In genomic region chr15:31267161-31268107, GRCh38 we compare ENCODE assay signal across 10 cellular contexts. TPM values are rescaled to one million over a fixed set of nuclear protein-coding genes. Genes with fewer than 3 reads are reported as not detected.
DNase-seq lines count a peak whose midpoint lies in the region; ATAC-seq, FAIRE-seq and TF ChIP-seq lines count a peak whose summit lies in the region.
"Had no signal": no experiment of that assay in that cellular context is flagged by ENCODE, and none has a peak within 500 bp of the region (broad histone marks: within the 10 kb centered on the region; RNA-seq: fewer than 3 reads in every experiment).

No MANE protein-coding gene starts in this region.

- no peaks in the 10 kb centered on the region for H3K27me3 ChIP-seq in mesendoderm (ENCODE audit: insufficient read depth, low read length, poor library complexity)
- H3K27me3 ChIP-seq in body of pancreas: no peaks in the 10 kb centered on the region

- no peak overlapping the region for H4K8ac ChIP-seq in mesendoderm (ENCODE audit: low read depth, low read length)

- H3K23ac ChIP-seq in mesendoderm (ENCODE audit: low read length): peak overlapping the region; percentile 24

- no peak overlapping the region for H3K9ac ChIP-seq in mesendoderm (ENCODE audit: low read length)

- no peak for TF ChIP-seq CTCF in body of pancreas (IDR thresholded peaks at IDR 0.05)

- no CpG with 5 or more reads among the region's 20 CpGs for WGBS in mesendoderm (ENCODE audit: extremely low coverage, insufficient coverage, low lambda C conversion rate)
- WGBS in body of pancreas, 2 donors: 76 to 78% methylated on average over 15 to 20 of the region's 20 CpGs

- H3K4me1 Mint-ChIP-seq in activated T-cell treated with anti-CD3 and anti-CD28 coated beads, Interleukin-2, amount 50 U/mL, for 4 hours (ENCODE audit: low read depth): peaks cover 69% of the 10 kb centered on the region

- H3K4me3 ChIP-seq in mesendoderm (ENCODE audit: low read length) (no peak overlapping the region), body of pancreas (no peak overlapping the region)

- H3K36me3 ChIP-seq in mesendoderm (ENCODE audit: control insufficient read depth, insufficient read depth, low read length) (no peaks in the 10 kb centered on the region), body of pancreas (replicated peaks in 1 of 2; ENCODE audit: insufficient read depth in 1 of 2, low read depth in 2 of 2) (no peaks in the 10 kb centered on the region)

- H2BK5ac ChIP-seq in mesendoderm (ENCODE audit: low read length): no peak overlapping the region

- H3K18ac ChIP-seq in mesendoderm (ENCODE audit: low read length): no peak overlapping the region

- no peak overlapping the region for H4K5ac ChIP-seq in mesendoderm (ENCODE audit: low read length)

- H3K9me3 Mint-ChIP-seq in activated T-cell treated with anti-CD3 and anti-CD28 coated beads, Interleukin-2, amount 50 U/mL, for 4 hours: no peaks in the 10 kb centered on the region
- H3K9me3 Mint-ChIP-seq: HFFc6 had no signal

- H2AK5ac ChIP-seq in mesendoderm (ENCODE audit: low read length): no peak overlapping the region

- no peak overlapping the region for H3K56ac ChIP-seq in mesendoderm (ENCODE audit: low read length)

- DNase-seq in cardiac septum (ENCODE audit: low spot score) (peak; percentile 41), Right ventricle myocardium inferior (ENCODE audit: missing footprints) (no peak), mesendoderm (no peak), ureter (ENCODE audit: low spot score) (peak; percentile 40), body of pancreas (no peak), H54 (ENCODE audit: insufficient read length, low spot score) (no peak)
- DNase-seq in activated T-cell treated with anti-CD3 and anti-CD28 coated beads, Interleukin-2, amount 50 U/mL, for 4 hours: peak; percentile 3
- DNase-seq: HFFc6; NK-92 treated with Interleukin-12 subunit alpha and Interleukin-12 subunit beta, amount 100 ng/mL, for 24 hours had no signal

- no peaks in the 10 kb centered on the region for H3K9me3 ChIP-seq in body of pancreas

- H3K27me3 Mint-ChIP-seq in activated T-cell treated with anti-CD3 and anti-CD28 coated beads, Interleukin-2, amount 50 U/mL, for 4 hours (ENCODE audit: low read depth): no peaks in the 10 kb centered on the region

- no peaks in the 10 kb centered on the region for H3K36me3 Mint-ChIP-seq in activated T-cell treated with anti-CD3 and anti-CD28 coated beads, Interleukin-2, amount 50 U/mL, for 4 hours (ENCODE audit: insufficient read depth)

- H2BK15ac ChIP-seq in mesendoderm (replicated peaks; ENCODE audit: low read depth): no peak overlapping the region

- H3K79me2 ChIP-seq in mesendoderm (ENCODE audit: control insufficient read depth, insufficient read depth, low read length): no peaks in the 10 kb centered on the region

- ATAC-seq in Right ventricle myocardium inferior (no peak), body of pancreas (no peak), GM18909 (IDR thresholded peaks at IDR 0.05; ENCODE audit: poor library complexity, unreplicated experiment) (no peak)
- ATAC-seq in activated T-cell treated with anti-CD3 and anti-CD28 coated beads, Interleukin-2, amount 50 U/mL, for 4 hours: no peak

- H3K4me1 ChIP-seq in mesendoderm (ENCODE audit: control insufficient read depth, low read depth, low read length): no peaks in the 10 kb centered on the region
- H3K4me1 ChIP-seq in body of pancreas: peaks cover 31% of the 10 kb centered on the region

- no peaks in the 10 kb centered on the region for H3K79me1 ChIP-seq in mesendoderm (ENCODE audit: low read length)

- intact Hi-C loops in cardiac septum (cut with DNase I): loop anchor here (5.0 kb wide), 1 partner anchor 50 kb away; no protein-coding TSS in a partner anchor
- intact Hi-C loops in Right ventricle myocardium inferior (cut with DNase I): no loop called here
- intact Hi-C loops in body of pancreas (cut with DNase I): no loop called here

- FAIRE-seq in H54 (lab: Jason Lieb, UNC): no peak

- H3K27ac ChIP-seq in mesendoderm (ENCODE audit: low read depth, low read length) (no peak overlapping the region), body of pancreas (no peak overlapping the region)

- H2BK120ac ChIP-seq in mesendoderm (ENCODE audit: low read depth, low read length): no peak overlapping the region

- TF ChIP-seq POLR2A in body of pancreas (IDR thresholded peaks at IDR 0.05) (no peak), H54 (IDR thresholded peaks at IDR 0.05; ENCODE audit: low read depth, low read length) (no peak)

- no peak overlapping the region for H3K4ac ChIP-seq in mesendoderm (ENCODE audit: low read depth, low read length)

- H3K4me3 Mint-ChIP-seq in activated T-cell treated with anti-CD3 and anti-CD28 coated beads, Interleukin-2, amount 50 U/mL, for 4 hours: no peak overlapping the region
- H3K4me3 Mint-ChIP-seq: HFFc6 had no signal

- H3K4me2 ChIP-seq in mesendoderm (ENCODE audit: low read length): no peak overlapping the region

RNA-seq across cellular contexts. Expression of gene KLF13, which starts 59.2 kb away (rescaled TPM):
- 35.7 TPM for total RNA-seq in cardiac septum
- total RNA-seq in Right ventricle myocardium inferior: 63.4 TPM
- 10 to 100 TPM; 75.0 to 82.8 (median 81.8) TPM for total RNA-seq in activated T-cell treated with anti-CD3 and anti-CD28 coated beads, Interleukin-2, amount 50 U/mL, for 4 hours
- 28.4 TPM for polyA plus RNA-seq in mesendoderm (2013, experiment 1 of 2)
- polyA plus RNA-seq in mesendoderm (2013, experiment 2 of 2): 29.2 TPM
- total RNA-seq in ureter: 77.5 TPM
- 10 to 100 TPM; 25.7 to 38.4 TPM for total RNA-seq in body of pancreas

Comparison
In these comparisons a context has a peak if more than half of its experiments do, and no peak if none do; other contexts are left out.
1. DNase-seq: peak in cardiac septum (single experiment), activated T-cell treated with anti-CD3 and anti-CD28 coated beads, Interleukin-2, amount 50 U/mL, for 4 hours (single experiment) and ureter (single experiment); none in Right ventricle myocardium inferior (single experiment), mesendoderm (single experiment), body of pancreas (0 of 4) and H54 (single experiment).